ENCODE assay signal across 8 cellular contexts in genomic region chrX:40172169-40172979, GRCh38.
DNase-seq lines count a peak whose midpoint lies in the region; ATAC-seq and TF ChIP-seq lines count a peak whose summit lies in the region.

No MANE protein-coding gene starts in this region.

- POLR2A ChIA-PET in PC-3 (lab: Charles Lee; ENCODE audit: unreplicated experiment) = no interaction called here

- H3K4me3 ChIP-seq in GM12865 (ENCODE audit: low read depth, low read length) = peak overlapping the region; percentile 59
- H3K4me3 ChIP-seq in PC-3 (ENCODE audit: low read length) = peak overlapping the region; percentile 67
- H3K4me3 ChIP-seq in left lung = peak overlapping the region; percentile 25 to 42
- peak overlapping the region; percentile 57 to 71 for H3K4me3 ChIP-seq in stomach smooth muscle (ENCODE audit: low read length in 2 of 2)

- peaks cover 31% of the 10 kb centered on the region for H3K4me1 Mint-ChIP-seq in central memory CD8-positive, alpha-beta T cell

- H3K9me3 ChIP-seq in PC-3 (ENCODE audit: low read length) = no peaks in the 10 kb centered on the region
- H3K9me3 ChIP-seq in left lung = no peaks in the 10 kb centered on the region
- H3K9me3 ChIP-seq in stomach smooth muscle (ENCODE audit: control insufficient read depth in 2 of 2, low read length in 2 of 2) = no peaks in the 10 kb centered on the region

- H3K4me1 ChIP-seq in PC-3 (ENCODE audit: insufficient read depth, low read length) (peaks cover 55% of the 10 kb centered on the region), left lung (peaks cover 6 to 53% of the 10 kb centered on the region in 2 donors), stomach smooth muscle (ENCODE audit: control insufficient read depth, insufficient read depth, low read length) (peaks cover 68% of the 10 kb centered on the region)

- H2AFZ ChIP-seq in PC-3 (ENCODE audit: low read length) = peak overlapping the region; percentile 69

- DNase-seq in GM12865 (ENCODE audit: low read depth) (peak; percentile 67), PC-3 (peak; percentile 49), left lung (peak in 1 of 2 donors; percentile 89), NOMO-1 treated with DMSO at 0.1 percent for 48 hours (lab: John Stamatoyannopoulos, UW; ENCODE audit: unreplicated experiment) (no peak)
- DNase-seq in central memory CD8-positive, alpha-beta T cell (ENCODE audit: low spot score in 2 of 2) = no peak

- intact Hi-C loops in PC-3 (cut with micrococcal nuclease) (loop anchor here (5.0 to 10.0 kb wide), 4 partner anchors 65 to 440 kb away; no protein-coding TSS in a partner anchor), left lung (cut with DNase I) (loop anchor here in 1 of 2 donors (10.0 kb wide), 1 partner anchor 158 kb away; no protein-coding TSS in a partner anchor)

- H3K9me2 ChIP-seq in PC-3 (replicated peaks; ENCODE audit: low read length) = no peaks in the 10 kb centered on the region

- ATAC-seq in PC-3 (peak; percentile 44), left lung (peak; percentile 9), HG03469 (IDR thresholded peaks at IDR 0.05; ENCODE audit: unreplicated experiment) (no peak), HG03520 (IDR thresholded peaks at IDR 0.05; ENCODE audit: unreplicated experiment) (no peak)
- ATAC-seq in central memory CD8-positive, alpha-beta T cell (replicated peaks; ENCODE audit: extremely low read depth, poor library complexity, severe bottlenecking) = no peak

- peak overlapping the region; percentile 38 for H3K27ac ChIP-seq in PC-3 (ENCODE audit: low read length)
- peak overlapping the region; percentile 77 to 78 for H3K27ac ChIP-seq in left lung
- H3K27ac ChIP-seq in stomach smooth muscle (ENCODE audit: low read length) = peak overlapping the region; percentile 90

- CTCF ChIA-PET in PC-3 (lab: Charles Lee) = no interaction called here

- peaks cover 26% of the 10 kb centered on the region for H3K36me3 Mint-ChIP-seq in central memory CD8-positive, alpha-beta T cell (ENCODE audit: insufficient read depth)

- H3K36me3 ChIP-seq in PC-3 (ENCODE audit: low read depth, low read length) (no peaks in the 10 kb centered on the region), left lung (no peaks in the 10 kb centered on the region), stomach smooth muscle (ENCODE audit: control insufficient read depth in 2 of 2, insufficient read depth in 2 of 2, low read length in 2 of 2) (no peaks in the 10 kb centered on the region)

- TF ChIP-seq CTCF in GM12865 (IDR thresholded peaks at IDR 0.05; ENCODE audit: insufficient read depth, low read depth, low read length, missing control alignments) (no peak), PC-3 (conservative IDR thresholded peaks at IDR 0.05; ENCODE audit: low read depth, low read length) (no peak), left lung (IDR thresholded peaks at IDR 0.05) (no peak)

- no peaks in the 10 kb centered on the region for H3K27me3 Mint-ChIP-seq in central memory CD8-positive, alpha-beta T cell

- BruUV-seq in PC-3 (replicated peaks; lab: Mats Ljungman, UMichigan) = no TSS peak

- peak overlapping the region; percentile 91 for H3K27ac Mint-ChIP-seq in central memory CD8-positive, alpha-beta T cell (ENCODE audit: low read depth)

- H4K20me1 ChIP-seq in PC-3 (ENCODE audit: low read length) = no peaks in the 10 kb centered on the region

- H3F3A ChIP-seq in PC-3 (ENCODE audit: low read length, unreplicated experiment) = no peaks in the 10 kb centered on the region

- H3K4me2 ChIP-seq in PC-3 (ENCODE audit: low read length) = peak overlapping the region; percentile 91

- H3K9ac ChIP-seq in PC-3 (ENCODE audit: low read length) (peak overlapping the region; percentile 62), stomach smooth muscle (ENCODE audit: low read length in 2 of 2) (peak overlapping the region; percentile 75 to 79)

- H3K27me3 ChIP-seq in PC-3 (ENCODE audit: low read length) = no peaks in the 10 kb centered on the region
- peaks cover 0 to 49% of the 10 kb centered on the region in 2 donors for H3K27me3 ChIP-seq in left lung
- peaks cover 0 to 30% of the 10 kb centered on the region in 2 donors for H3K27me3 ChIP-seq in stomach smooth muscle (ENCODE audit: control insufficient read depth in 1 of 2, insufficient read depth in 2 of 2, low read length in 2 of 2)

- no peaks in the 10 kb centered on the region; the same call in 1 of the 2 replicates for H3K79me2 ChIP-seq in PC-3 (ENCODE audit: low read length)

- H3K4me3 Mint-ChIP-seq in central memory CD8-positive, alpha-beta T cell = peak overlapping the region; percentile 87

- H3K9me3 Mint-ChIP-seq in central memory CD8-positive, alpha-beta T cell = no peaks in the 10 kb centered on the region

Comparison
In these comparisons a context has a peak if more than half of its experiments do, and no peak if none do; other contexts are left out.
1. DNase-seq: peak in GM12865 (single experiment) and PC-3 (single experiment); none in central memory CD8-positive, alpha-beta T cell (0 of 2) and NOMO-1 treated with DMSO at 0.1 percent for 48 hours (single experiment).
2. ATAC-seq: peak in PC-3 (single experiment) and left lung (single experiment); none in central memory CD8-positive, alpha-beta T cell (single experiment), HG03469 (single experiment) and HG03520 (single experiment).
3. H3K27ac ChIP-seq: peak in every context shown above with its lines; median percentile 90 in stomach smooth muscle; 78 in left lung; 38 in PC-3.
4. Peak in every context shown above with its lines, with median percentiles within 50 percentile points of each other: H3K4me3 ChIP-seq.